In the genomic region with DNA sequence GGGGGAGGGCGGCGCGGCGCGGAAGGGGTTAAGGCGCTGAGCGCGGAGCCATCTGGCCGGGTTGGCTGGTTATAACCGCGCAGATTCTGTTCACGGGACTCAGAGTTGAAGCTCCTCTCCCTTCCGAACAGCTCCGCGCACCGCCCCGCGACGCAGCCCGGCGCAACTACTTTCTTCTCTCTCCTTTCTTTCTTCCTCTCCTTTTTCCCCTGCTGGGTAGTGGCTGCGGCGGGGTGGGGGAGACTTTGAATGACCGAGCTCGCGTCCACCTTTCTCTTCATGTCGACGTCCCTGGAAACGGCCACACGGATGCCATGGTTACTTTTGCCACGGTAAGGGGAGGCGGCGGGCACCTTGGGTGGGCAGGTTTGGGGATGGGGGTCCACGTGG, we compare ENCODE assay signal across 10 cellular contexts. TPM values are rescaled to one million over a fixed set of nuclear protein-coding genes. Genes with fewer than 3 reads are reported as not detected.
DNase-seq lines count a peak whose midpoint lies in the region; ATAC-seq, FAIRE-seq and TF ChIP-seq lines count a peak whose summit lies in the region.
"Had no signal": no experiment of that assay in that cellular context is flagged by ENCODE, and none has a peak within 500 bp of the region (broad histone marks: within the 10 kb centered on the region; RNA-seq: fewer than 3 reads in every experiment).

A gene (plus strand): TSS at position 98 of the 390 bp plus-strand sequence. CDS start 217 bp downstream, at position 315.

- H3K27me3 ChIP-seq in Peyer's patch (peaks cover 0 to 18% of the 10 kb centered on the region in 2 donors), foreskin keratinocyte (peaks cover 100% of the 10 kb centered on the region)

- peak; percentile 45 for ATAC-seq in foreskin keratinocyte
- ATAC-seq in GM18907 (IDR thresholded peaks at IDR 0.05; ENCODE audit: unreplicated experiment) = no peak
- ATAC-seq: Panc1 had no signal

- TF ChIP-seq POLR2A in Peyer's patch (IDR thresholded peaks at IDR 0.05) (no peak), GM12892 (IDR thresholded peaks at IDR 0.05; ENCODE audit: low read depth, low read length) (no peak)

- intact Hi-C loops in posterior vena cava (cut with DNase I) = loop anchor here in 1 of 2 donors (5.0 kb wide), 1 partner anchor 75 kb away; no protein-coding TSS in a partner anchor

- peak within 1 kb of the TSS; percentile 19 to 53 (median 42) for H3K4me3 ChIP-seq in Peyer's patch

- no peak for FAIRE-seq in GM12892 (lab: Jason Lieb, UNC)

- H3K27ac ChIP-seq in Peyer's patch (peak within 1 kb of the TSS; percentile 7 to 61 (median 38)), foreskin keratinocyte (no peak within 1 kb of the TSS)
- H3K27ac ChIP-seq: 22Rv1 had no signal

- H3K9me3 ChIP-seq in Peyer's patch = no peaks in the 10 kb centered on the region

- H3K36me3 ChIP-seq in Peyer's patch = no peaks in the 10 kb centered on the region

- no peak for TF ChIP-seq CTCF in Peyer's patch (IDR thresholded peaks at IDR 0.05)
- no peak for TF ChIP-seq CTCF in foreskin keratinocyte (conservative IDR thresholded peaks at IDR 0.05)

- peaks cover 0 to 37% (median 0%) of the 10 kb centered on the region in 4 donors for H3K4me1 ChIP-seq in Peyer's patch
- no peaks in the 10 kb centered on the region for H3K4me1 ChIP-seq in foreskin keratinocyte

- peak; percentile 21 for DNase-seq in DMS 273 (lab: John Stamatoyannopoulos, UW; ENCODE audit: unreplicated experiment)
- DNase-seq in DMS 273 treated with DMSO at 0.1 percent for 48 hours (lab: John Stamatoyannopoulos, UW) = no peak
- no peak for DNase-seq in Peyer's patch
- DNase-seq in foreskin keratinocyte = no peak
- DNase-seq in posterior vena cava (ENCODE audit: low spot score) = no peak
- no peak for DNase-seq in GM12892 (ENCODE audit: insufficient read length)
- DNase-seq in DMS153 treated with DMSO at 0.1 percent for 48 hours (lab: John Stamatoyannopoulos, UW; ENCODE audit: unreplicated experiment) = no peak

RNA-seq across cellular contexts. Expression of the gene that starts here (rescaled TPM):
- 1 to 10 TPM in 1 of 4 donors, not detected in 3; 1.4 TPM for total RNA-seq in Peyer's patch
- total RNA-seq in foreskin keratinocyte = not detected in 2 replicates
- polyA plus RNA-seq in foreskin keratinocyte = not detected in 2 replicates
- total RNA-seq in posterior vena cava = 10 to 100 TPM; 16.1 to 17.9 TPM
- not detected for polyA plus RNA-seq in GM12892 (2012; ENCODE audit: missing spikeins)

Comparison
In these comparisons a context has a peak if more than half of its experiments do, and no peak if none do; other contexts are left out.
1. RNA of the gene that starts here (total RNA-seq): 16.1 to 17.9 TPM in posterior vena cava; 1.4 TPM in Peyer's patch and not detected in foreskin keratinocyte; every median in the first group is over 4 times any median in the second.
2. Peak in ATAC-seq in foreskin keratinocyte; RNA of the gene not detected or under 1 TPM.